9 cellular contexts compared by ENCODE assay signal in genomic region chr6:4319992-4320683, GRCh38.
DNase-seq lines count a peak whose midpoint lies in the region; ATAC-seq, FAIRE-seq and TF ChIP-seq lines count a peak whose summit lies in the region.
"Had no signal": no experiment of that assay in that cellular context is flagged by ENCODE, and none has a peak within 500 bp of the region (broad histone marks: within the 10 kb centered on the region; RNA-seq: fewer than 3 reads in every experiment).

No MANE protein-coding gene starts in this region.

- H3K4me1 ChIP-seq in esophagus squamous epithelium (peaks cover 31 to 78% (median 51%) of the 10 kb centered on the region in 3 donors), pancreas (peaks cover 0 to 12% (median 5%) of the 10 kb centered on the region in 3 donors), prostate gland (replicated peaks) (no peaks in the 10 kb centered on the region)

- no peak for TF ChIP-seq POLR2A in esophagus squamous epithelium (IDR thresholded peaks at IDR 0.05)
- TF ChIP-seq POLR2A in prostate gland (IDR thresholded peaks at IDR 0.05), result no peak

- H3K9me3 ChIP-seq in esophagus squamous epithelium, result no peaks in the 10 kb centered on the region
- no peaks in the 10 kb centered on the region for H3K9me3 ChIP-seq in pancreas
- H3K9me3 ChIP-seq in prostate gland, result no peaks in the 10 kb centered on the region

- intact Hi-C loops in esophagus squamous epithelium (cut with DNase I), result no loop called here
- intact Hi-C loops in pancreas (cut with DNase I), result no loop called here
- intact Hi-C loops in prostate gland (cut with DNase I), result no loop called here

- peak; percentile 55 for DNase-seq in Daoy (ENCODE audit: low read depth)
- DNase-seq in OCI-M1 (lab: John Stamatoyannopoulos, UW), result peak; percentile 82
- DNase-seq in esophagus squamous epithelium (lab: John Stamatoyannopoulos, UW), result no peak
- DNase-seq in pancreas, result no peak
- DNase-seq in stimulated activated naive CD4-positive, alpha-beta T cell (lab: John Stamatoyannopoulos, UW), result no peak
- DNase-seq in prostate gland (ENCODE audit: low spot score), result no peak
- no peak for DNase-seq in stimulated activated CD4-positive, alpha-beta T cell treated with anti-CD3 and anti-CD28 coated beads, Interleukin-4, amount 100 ng/mL, for 4 hours
- DNase-seq: stimulated activated naive CD4-positive, alpha-beta T cell treated with Interleukin-2 at 50 U/mL for 16 hours had no signal

- 14 to 20% methylated on average over 4 of the region's 4 CpGs for WGBS in esophagus squamous epithelium, 2 donors
- WGBS in pancreas, 2 donors, result 52 to 55% methylated on average over 4 of the region's 4 CpGs
- 10% methylated on average over 4 of the region's 4 CpGs for WGBS in prostate gland

- no peak overlapping the region for H3K4me3 ChIP-seq in esophagus squamous epithelium
- no peak overlapping the region for H3K4me3 ChIP-seq in pancreas
- H3K4me3 ChIP-seq in prostate gland, result no peak overlapping the region

- H3K27ac ChIP-seq in esophagus squamous epithelium (peak overlapping the region; percentile 47 to 92 (median 73)), pancreas (peak overlapping the region in 1 of 4 donors; percentile 20), prostate gland (no peak overlapping the region)

- H3K27me3 ChIP-seq in esophagus squamous epithelium (no peaks in the 10 kb centered on the region), pancreas (no peaks in the 10 kb centered on the region), prostate gland (replicated peaks; ENCODE audit: insufficient read depth) (no peaks in the 10 kb centered on the region)

- ATAC-seq in pancreas (peak in 2 of 4 donors; percentile 28 to 36), HG03439 (IDR thresholded peaks at IDR 0.05; ENCODE audit: unreplicated experiment) (no peak)

- H3K36me3 ChIP-seq in esophagus squamous epithelium (no peaks in the 10 kb centered on the region), pancreas (no peaks in the 10 kb centered on the region), prostate gland (no peaks in the 10 kb centered on the region)

- peak; percentile 80 for FAIRE-seq in pancreas (lab: Jason Lieb, UNC)

- TF ChIP-seq CTCF in esophagus squamous epithelium (IDR thresholded peaks at IDR 0.05), result no peak
- no peak for TF ChIP-seq CTCF in pancreas (IDR thresholded peaks at IDR 0.05)
- no peak for TF ChIP-seq CTCF in prostate gland (IDR thresholded peaks at IDR 0.05)

Comparison
In these comparisons a context has a peak if more than half of its experiments do, and no peak if none do; other contexts are left out.
1. DNase-seq: peak in Daoy (single experiment) and OCI-M1 (single experiment); none in esophagus squamous epithelium (single experiment), pancreas (0 of 6), stimulated activated naive CD4-positive, alpha-beta T cell (0 of 6), prostate gland (single experiment) and stimulated activated CD4-positive, alpha-beta T cell treated with anti-CD3 and anti-CD28 coated beads, Interleukin-4, amount 100 ng/mL, for 4 hours (0 of 2).
2. H3K27ac ChIP-seq: peak in esophagus squamous epithelium (4 of 4); none in prostate gland (0 of 2).